In genomic region chr1:28369518-28370219, GRCh38 we compare ENCODE assay signal across 8 cellular contexts. TPM values are rescaled to one million over a fixed set of nuclear protein-coding genes. Genes with fewer than 3 reads are reported as not detected.
A peak's percentile ranks its signal among the peaks of the same experiment; 100 is the strongest.
DNase-seq lines count a peak whose midpoint lies in the region; ATAC-seq and TF ChIP-seq lines count a peak whose summit lies in the region.

TSS of gene PHACTR4 (plus strand) at chr1:28369740. CDS start at chr1:28407448, 37,708 bp downstream.

- H3K4me1 ChIP-seq in heart left ventricle (peaks cover 0 to 35% (median 15%) of the 10 kb centered on the region in 12 donors), transverse colon (peaks cover 15 to 60% (median 32%) of the 10 kb centered on the region in 4 donors)

- H3K9me3 ChIP-seq in heart left ventricle (no peaks in the 10 kb centered on the region), transverse colon (no peaks in the 10 kb centered on the region)

- ATAC-seq in HG02678 (IDR thresholded peaks at IDR 0.05; ENCODE audit: unreplicated experiment) (peak; percentile 90), heart left ventricle (peak; percentile 97 to 99 (median 98))

- TF ChIP-seq CTCF in GM12865 (IDR thresholded peaks at IDR 0.05; ENCODE audit: insufficient read depth, low read depth, low read length, missing control alignments) (no peak), heart left ventricle (IDR thresholded peaks at IDR 0.05) (no peak), transverse colon (IDR thresholded peaks at IDR 0.05) (no peak)

- H3K36me3 ChIP-seq in heart left ventricle, result no peaks in the 10 kb centered on the region
- no peaks in the 10 kb centered on the region for H3K36me3 ChIP-seq in transverse colon

- DNase-seq in GM12865 (ENCODE audit: low read depth) (peak; percentile 97), NCI-H1417 treated with DMSO at 0.1 percent for 48 hours (lab: John Stamatoyannopoulos, UW) (peak; percentile 85), T-helper 1 cell (peak; percentile 64 to 88 (median 70)), heart left ventricle (peak; percentile 93 to 96 (median 96)), pons (ENCODE audit: low spot score) (peak; percentile 88), transverse colon (peak; percentile 94)

- H3K27ac ChIP-seq in adipose tissue (ENCODE audit: low read depth, low read length), result peak within 1 kb of the TSS; percentile 56
- peak within 1 kb of the TSS; percentile 59 to 99 (median 94) for H3K27ac ChIP-seq in heart left ventricle
- H3K27ac ChIP-seq in transverse colon, result peak within 1 kb of the TSS; percentile 96 to 98 (median 98)

- in situ Hi-C loops in transverse colon (cut with MboI; ENCODE audit: low pct_ligation_motif_present in 1 of 4, low pct_unique_long_range_greater_than_20kb in 1 of 4, low sequenced_read_pairs in 3 of 4), result no loop called here

- 0% methylated on average over 52 to 60 of the region's 60 CpGs for WGBS in adipose tissue, 3 donors
- 0 to 1% (median 0%) methylated on average over 22 to 60 of the region's 60 CpGs for WGBS in heart left ventricle, 4 donors
- 1% methylated on average over 34 of the region's 60 CpGs; no CpG with 5 or more reads in 1 of the 2 donors for WGBS in transverse colon (ENCODE audit: low coverage in 1 of 2), 2 donors

- no peaks in the 10 kb centered on the region for H3K27me3 ChIP-seq in heart left ventricle
- no peaks in the 10 kb centered on the region for H3K27me3 ChIP-seq in transverse colon

- intact Hi-C loops in heart left ventricle (cut with DNase I), result loop anchor here in 3 of 10 donors (2.0 to 10.0 kb wide), 3 partner anchors 121 to 505 kb away; no protein-coding TSS in a partner anchor
- intact Hi-C loops in transverse colon (cut with DNase I; ENCODE audit: low total_unique reads), result no loop called here

- peak within 1 kb of the TSS; percentile 88 for H3K4me3 ChIP-seq in GM12865 (ENCODE audit: low read depth, low read length)
- H3K4me3 ChIP-seq in heart left ventricle, result peak within 1 kb of the TSS; percentile 48 to 98 (median 81)
- H3K4me3 ChIP-seq in transverse colon, result peak within 1 kb of the TSS; percentile 75 to 98 (median 84)

- no peak for TF ChIP-seq EP300 in transverse colon (IDR thresholded peaks at IDR 0.05; ENCODE audit: low read depth)

- TF ChIP-seq POLR2A in heart left ventricle (IDR thresholded peaks at IDR 0.05) (peak in 1 of 2 donors; percentile 89), transverse colon (IDR thresholded peaks at IDR 0.05) (peak; percentile 88)

RNA-seq across cellular contexts. Expression of gene PHACTR4, which starts in this region (rescaled TPM):
- polyA plus RNA-seq in adipose tissue (10 to 100 TPM in 2 of 3 donors, 1 to 10 TPM in 1; 9.1 to 20.6 (median 12.4) TPM), heart left ventricle (10 to 100 TPM; 15.9 to 28.8 TPM)
- total RNA-seq in heart left ventricle (10 to 100 TPM; 13.6 to 30.5 (median 19.0) TPM), transverse colon (10 to 100 TPM; 31.4 to 51.1 (median 41.6) TPM)

Comparison
In these comparisons a context has a peak if more than half of its experiments do, and no peak if none do; other contexts are left out.
1. Peak in every context shown above with its lines: DNase-seq, ATAC-seq, H3K4me3 ChIP-seq and H3K27ac ChIP-seq.